In genomic region chr4:113781439-113782040, GRCh38 we compare ENCODE assay signal across 8 cellular contexts. TPM values are rescaled to one million over a fixed set of nuclear protein-coding genes. Genes with fewer than 3 reads are reported as not detected.
A peak's percentile ranks its signal among the peaks of the same experiment; 100 is the strongest.
DNase-seq lines count a peak whose midpoint lies in the region; ATAC-seq and TF ChIP-seq lines count a peak whose summit lies in the region.

No MANE protein-coding gene starts in this region.

- H3F3A ChIP-seq in OCI-LY1 (ENCODE audit: insufficient read depth, low read length): no peaks in the 10 kb centered on the region

- H3K4me3 ChIP-seq in AG10803 (ENCODE audit: low read length) (no peak overlapping the region), OCI-LY1 (ENCODE audit: low read depth, low read length, poor library complexity, severe bottlenecking) (no peak overlapping the region), esophagus muscularis mucosa (no peak overlapping the region), psoas muscle (no peak overlapping the region)

- H3K27me3 ChIP-seq in OCI-LY1 (ENCODE audit: insufficient read depth, low read length) (no peaks in the 10 kb centered on the region), esophagus muscularis mucosa (no peaks in the 10 kb centered on the region), psoas muscle (ENCODE audit: insufficient read depth in 3 of 3, low read length in 2 of 3) (no peaks in the 10 kb centered on the region)

- no peaks in the 10 kb centered on the region for H3K79me2 ChIP-seq in OCI-LY1 (ENCODE audit: insufficient read depth, low read length)

- TF ChIP-seq POLR2A in esophagus muscularis mucosa (IDR thresholded peaks at IDR 0.05; ENCODE audit: low read depth): no peak

- no peak overlapping the region for H2AFZ ChIP-seq in OCI-LY1 (ENCODE audit: low read length)

- H3K36me3 ChIP-seq in OCI-LY1 (ENCODE audit: insufficient read depth, low read length) (no peaks in the 10 kb centered on the region), esophagus muscularis mucosa (no peaks in the 10 kb centered on the region), psoas muscle (ENCODE audit: insufficient read depth in 1 of 2, low read depth in 1 of 2) (no peaks in the 10 kb centered on the region)

- H3K9me2 ChIP-seq in OCI-LY1 (ENCODE audit: low read depth, low read length): no peaks in the 10 kb centered on the region

- H3K4me1 ChIP-seq in OCI-LY1 (ENCODE audit: insufficient read depth, low read length, severe bottlenecking): no peaks in the 10 kb centered on the region
- H3K4me1 ChIP-seq in esophagus muscularis mucosa: peaks cover 0 to 10% (median 9%) of the 10 kb centered on the region in 4 donors
- H3K4me1 ChIP-seq in psoas muscle: no peaks in the 10 kb centered on the region

- WGBS in esophagus muscularis mucosa: 16% methylated on average over 2 of the region's 2 CpGs
- 3 to 11% (median 10%) methylated on average over 2 of the region's 2 CpGs for WGBS in psoas muscle, 3 donors

- H3K4me2 ChIP-seq in OCI-LY1 (ENCODE audit: low read length): no peak overlapping the region

- intact Hi-C loops in esophagus muscularis mucosa (cut with DNase I): loop anchor here (5.0 kb wide), 2 partner anchors 291 to 596 kb away; no protein-coding TSS in a partner anchor
- intact Hi-C loops in psoas muscle (cut with DNase I): loop anchor here in 1 of 2 donors (5.0 to 10.0 kb wide), 2 partner anchors 131 to 403 kb away; no protein-coding TSS in a partner anchor

- no peaks in the 10 kb centered on the region for H4K20me1 ChIP-seq in OCI-LY1 (ENCODE audit: insufficient read depth, low read length)

- no peak overlapping the region for H3K27ac ChIP-seq in OCI-LY1 (ENCODE audit: low read depth, low read length, poor library complexity, severe bottlenecking)
- H3K27ac ChIP-seq in esophagus muscularis mucosa (replicated peaks in 1 of 4): no peak overlapping the region
- no peak overlapping the region for H3K27ac ChIP-seq in psoas muscle

- no peaks in the 10 kb centered on the region for H3K9me3 ChIP-seq in OCI-LY1 (ENCODE audit: low read length)
- H3K9me3 ChIP-seq in esophagus muscularis mucosa: no peaks in the 10 kb centered on the region
- H3K9me3 ChIP-seq in psoas muscle: no peaks in the 10 kb centered on the region

- no peak for TF ChIP-seq EP300 in esophagus muscularis mucosa (IDR thresholded peaks at IDR 0.05)

- H3K9ac ChIP-seq in OCI-LY1 (ENCODE audit: low read length): no peak overlapping the region

- ATAC-seq in GM18868 (IDR thresholded peaks at IDR 0.05; ENCODE audit: unreplicated experiment): peak; percentile 64
- peak in 1 of 4 donors; percentile 49 for ATAC-seq in psoas muscle
- ATAC-seq in HG03565 (IDR thresholded peaks at IDR 0.05; ENCODE audit: unreplicated experiment): no peak
- ATAC-seq in HG03108 (IDR thresholded peaks at IDR 0.05; ENCODE audit: unreplicated experiment): no peak

- DNase-seq in AG10803 (ENCODE audit: low read depth) (peak; percentile 49), esophagus muscularis mucosa (ENCODE audit: extremely low spot score) (no peak), psoas muscle (no peak)
- no peak for DNase-seq in activated CD4-positive, alpha-beta T cell treated with anti-CD3 and anti-CD28 coated beads for 48 hours

- peak; percentile 77 for TF ChIP-seq CTCF in AG10803 (conservative IDR thresholded peaks at IDR 0.05; ENCODE audit: low read length)
- TF ChIP-seq CTCF in OCI-LY1 (IDR thresholded peaks at IDR 0.05; ENCODE audit: low read length): peak; percentile 63
- peak; percentile 51 to 71 (median 66) for TF ChIP-seq CTCF in esophagus muscularis mucosa (IDR thresholded peaks at IDR 0.05)
- peak; percentile 74 for TF ChIP-seq CTCF in psoas muscle (IDR thresholded peaks at IDR 0.05)

RNA-seq across cellular contexts. Expression of gene CAMK2D, which starts 20.0 kb away (rescaled TPM):
- total RNA-seq in esophagus muscularis mucosa: 10 to 100 TPM; 48.2 to 66.2 (median 51.2) TPM
- total RNA-seq in psoas muscle: 100 to 1,000 TPM in 3 of 4 donors, 10 to 100 TPM in 1; 83.8 to 183 (median 145) TPM
- polyA plus RNA-seq in psoas muscle: 10 to 100 TPM; 41.2 to 53.9 (median 44.1) TPM
